20 cellular contexts compared by ENCODE assay signal in genomic region chr2:158413581-158413980, GRCh38. TPM values are rescaled to one million over a fixed set of nuclear protein-coding genes. Genes with fewer than 3 reads are reported as not detected.
A peak's percentile ranks its signal among the peaks of the same experiment; 100 is the strongest.
DNase-seq lines count a peak whose midpoint lies in the region; ATAC-seq and TF ChIP-seq lines count a peak whose summit lies in the region.
"Had no signal": no experiment of that assay in that cellular context is flagged by ENCODE, and none has a peak within 500 bp of the region (broad histone marks: within the 10 kb centered on the region; RNA-seq: fewer than 3 reads in every experiment).

No MANE protein-coding gene starts in this region.

- BruUV-seq in Caco-2 (replicated peaks; lab: Mats Ljungman, UMichigan) = no TSS peak

- POLR2A ChIA-PET in Caco-2 (lab: Charles Lee) = no interaction called here

- H3K27ac ChIP-seq in SJCRH30 = peak overlapping the region; percentile 23; the same call in 1 of the 2 replicates
- H3K27ac ChIP-seq: A549 had no signal

- ATAC-seq in HG02763 (IDR thresholded peaks at IDR 0.05; ENCODE audit: unreplicated experiment) = no peak
- ATAC-seq: A549 had no signal

- H3K27ac Mint-ChIP-seq in osteocyte (ENCODE audit: unreplicated experiment) (peak overlapping the region; percentile 70), Caco-2 (ENCODE audit: unreplicated experiment) (no peak overlapping the region)
- H3K27ac Mint-ChIP-seq: B cell; CD4-positive, CD25-positive, alpha-beta regulatory T cell had no signal

- DNase-seq in EH (ENCODE audit: low read depth) (peak; percentile 52), SJCRH30 (no peak), fibroblast of peridontal ligament (ENCODE audit: extremely low read depth) (peak; percentile 89), osteocyte (ENCODE audit: extremely low spot score, unreplicated experiment) (no peak), COLO829 (ENCODE audit: low spot score) (no peak), Caco-2 (no peak), cerebellar cortex (ENCODE audit: low spot score) (no peak)
- DNase-seq: Calu3; CD4-positive, CD25-positive, alpha-beta regulatory T cell; DMS53; GOT3; Karpas-422; MG63; NCI-H1092 treated with DMSO at 0.1 percent for 48 hours; NCI-H1694; NCI-H2227 treated with DMSO at 0.1 percent for 48 hours; NCI-H524 had no signal

- H3K27me3 ChIP-seq in SJCRH30 = no peaks in the 10 kb centered on the region
- H3K27me3 ChIP-seq in Caco-2 (replicated peaks; ENCODE audit: control insufficient read depth, insufficient read depth, low read length) = no peaks in the 10 kb centered on the region
- H3K27me3 ChIP-seq: MG63 had no signal

- H3K4me3 ChIP-seq in SJCRH30 (no peak overlapping the region), Caco-2 (ENCODE audit: low read depth, low read length) (no peak overlapping the region)
- H3K4me3 ChIP-seq: A549, MG63 had no signal

- TF ChIP-seq CTCF in osteocyte (IDR thresholded peaks at IDR 0.05) (no peak), Caco-2 (IDR thresholded peaks at IDR 0.05; ENCODE audit: insufficient read depth in 1 of 2, low read depth in 1 of 2, low read length in 1 of 2, severe bottlenecking in 1 of 2, unreplicated experiment in 1 of 2) (no peak)

- peak overlapping the region; percentile 14 for H3K4me3 Mint-ChIP-seq in osteocyte (ENCODE audit: unreplicated experiment)
- no peak overlapping the region for H3K4me3 Mint-ChIP-seq in Caco-2 (ENCODE audit: unreplicated experiment)
- H3K4me3 Mint-ChIP-seq: B cell; CD4-positive, CD25-positive, alpha-beta regulatory T cell had no signal

- CTCF ChIA-PET in Caco-2 (lab: Charles Lee) = no interaction called here

- H3K4me1 ChIP-seq in SJCRH30 (peaks cover 22% of the 10 kb centered on the region), Caco-2 (peaks cover 19% of the 10 kb centered on the region; the same call in 1 of the 2 replicates)

- H3K27me3 Mint-ChIP-seq in osteocyte (ENCODE audit: unreplicated experiment) (no peaks in the 10 kb centered on the region), Caco-2 (ENCODE audit: insufficient read depth, unreplicated experiment) (no peaks in the 10 kb centered on the region)

- H3K36me3 ChIP-seq in SJCRH30 (no peaks in the 10 kb centered on the region), Caco-2 (ENCODE audit: control insufficient read depth, insufficient read depth, low read length) (no peaks in the 10 kb centered on the region)
- H3K36me3 ChIP-seq: MG63 had no signal

- H3K9me3 ChIP-seq in SJCRH30 (replicated peaks) (0 out of 2 replicates have a peak, but pooled peaks cover 3% of the 10 kb centered on the region), Caco-2 (peaks cover 46% of the 10 kb centered on the region)

- intact Hi-C loops in Caco-2 (cut with micrococcal nuclease; ENCODE audit: unreplicated experiment) = no loop called here

- H3K4me1 Mint-ChIP-seq in osteocyte (ENCODE audit: unreplicated experiment) (peaks cover 37% of the 10 kb centered on the region), Caco-2 (ENCODE audit: low read depth, unreplicated experiment) (peaks cover 20% of the 10 kb centered on the region)
- H3K4me1 Mint-ChIP-seq: B cell; CD4-positive, CD25-positive, alpha-beta regulatory T cell had no signal

- H3K9me3 Mint-ChIP-seq in osteocyte (ENCODE audit: unreplicated experiment) (peaks cover 22% of the 10 kb centered on the region), Caco-2 (ENCODE audit: unreplicated experiment) (peaks cover 57% of the 10 kb centered on the region)

- H3K36me3 Mint-ChIP-seq in osteocyte (ENCODE audit: unreplicated experiment) (peaks cover 33% of the 10 kb centered on the region), Caco-2 (ENCODE audit: insufficient read depth, unreplicated experiment) (no peaks in the 10 kb centered on the region)
- H3K36me3 Mint-ChIP-seq: CD4-positive, CD25-positive, alpha-beta regulatory T cell had no signal

RNA-seq across cellular contexts. Expression of gene CCDC148, which starts 43.0 kb away (rescaled TPM):
- 0.49 and 0.53 TPM in 2 replicates for total RNA-seq in SJCRH30 (2014; rRNA removed; shearing (Covaris generic))
- total RNA-seq in osteocyte = 2.2 and 2.8 TPM in 2 replicates
- 5.3 and 6.3 TPM in 2 replicates for total RNA-seq in Caco-2 (2022)
- total RNA-seq: B cell; CD4-positive, CD25-positive, alpha-beta regulatory T cell had no signal

RNA-seq across cellular contexts. Expression of gene PKP4, which starts 43.2 kb away (rescaled TPM):
- total RNA-seq in SJCRH30 (2014; rRNA removed; shearing (Covaris generic)) = 58.1 and 62.8 TPM in 2 replicates
- 119 TPM in 2 replicates for total RNA-seq in osteocyte
- 140 and 147 TPM in 2 replicates for total RNA-seq in Caco-2 (2022)

Comparison
In these comparisons a context has a peak if more than half of its experiments do, and no peak if none do; other contexts are left out.
1. DNase-seq: peak in EH (single experiment) and fibroblast of peridontal ligament (single experiment); none in SJCRH30 (0 of 2), osteocyte (single experiment), COLO829 (single experiment), Caco-2 (0 of 2) and cerebellar cortex (single experiment).